In genomic region chr4:17614416-17615299, GRCh38 we compare ENCODE assay signal across 1 cellular context.
A peak's percentile ranks its signal among the peaks of the same experiment; 100 is the strongest.
TF ChIP-seq lines count a peak whose summit lies in the region.

TSS of gene MED28 (plus strand) at chr4:17614641. CDS start at chr4:17614655, 14 bp downstream.

TF ChIP-seq in GM12878, 131 proteins besides CTCF, POLR2A, EP300 and RAD21 (continued from another document and continues in another):
- TF ChIP-seq, protein P1, sequence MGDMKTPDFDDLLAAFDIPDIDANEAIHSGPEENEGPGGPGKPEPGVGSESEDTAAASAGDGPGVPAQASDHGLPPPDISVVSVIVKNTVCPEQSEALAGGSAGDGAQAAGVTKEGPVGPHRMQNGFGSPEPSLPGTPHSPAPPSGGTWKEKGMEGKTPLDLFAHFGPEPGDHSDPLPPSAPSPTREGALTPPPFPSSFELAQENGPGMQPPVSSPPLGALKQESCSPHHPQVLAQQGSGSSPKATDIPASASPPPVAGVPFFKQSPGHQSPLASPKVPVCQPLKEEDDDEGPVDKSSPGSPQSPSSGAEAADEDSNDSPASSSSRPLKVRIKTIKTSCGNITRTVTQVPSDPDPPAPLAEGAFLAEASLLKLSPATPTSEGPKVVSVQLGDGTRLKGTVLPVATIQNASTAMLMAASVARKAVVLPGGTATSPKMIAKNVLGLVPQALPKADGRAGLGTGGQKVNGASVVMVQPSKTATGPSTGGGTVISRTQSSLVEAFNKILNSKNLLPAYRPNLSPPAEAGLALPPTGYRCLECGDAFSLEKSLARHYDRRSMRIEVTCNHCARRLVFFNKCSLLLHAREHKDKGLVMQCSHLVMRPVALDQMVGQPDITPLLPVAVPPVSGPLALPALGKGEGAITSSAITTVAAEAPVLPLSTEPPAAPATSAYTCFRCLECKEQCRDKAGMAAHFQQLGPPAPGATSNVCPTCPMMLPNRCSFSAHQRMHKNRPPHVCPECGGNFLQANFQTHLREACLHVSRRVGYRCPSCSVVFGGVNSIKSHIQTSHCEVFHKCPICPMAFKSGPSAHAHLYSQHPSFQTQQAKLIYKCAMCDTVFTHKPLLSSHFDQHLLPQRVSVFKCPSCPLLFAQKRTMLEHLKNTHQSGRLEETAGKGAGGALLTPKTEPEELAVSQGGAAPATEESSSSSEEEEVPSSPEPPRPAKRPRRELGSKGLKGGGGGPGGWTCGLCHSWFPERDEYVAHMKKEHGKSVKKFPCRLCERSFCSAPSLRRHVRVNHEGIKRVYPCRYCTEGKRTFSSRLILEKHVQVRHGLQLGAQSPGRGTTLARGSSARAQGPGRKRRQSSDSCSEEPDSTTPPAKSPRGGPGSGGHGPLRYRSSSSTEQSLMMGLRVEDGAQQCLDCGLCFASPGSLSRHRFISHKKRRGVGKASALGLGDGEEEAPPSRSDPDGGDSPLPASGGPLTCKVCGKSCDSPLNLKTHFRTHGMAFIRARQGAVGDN (IDR thresholded peaks at IDR 0.05), result no peak
- peak; percentile 99 for TF ChIP-seq YY1 (IDR thresholded peaks at IDR 0.05; ENCODE audit: low read depth, low read length)
- TF ChIP-seq, protein P2, sequence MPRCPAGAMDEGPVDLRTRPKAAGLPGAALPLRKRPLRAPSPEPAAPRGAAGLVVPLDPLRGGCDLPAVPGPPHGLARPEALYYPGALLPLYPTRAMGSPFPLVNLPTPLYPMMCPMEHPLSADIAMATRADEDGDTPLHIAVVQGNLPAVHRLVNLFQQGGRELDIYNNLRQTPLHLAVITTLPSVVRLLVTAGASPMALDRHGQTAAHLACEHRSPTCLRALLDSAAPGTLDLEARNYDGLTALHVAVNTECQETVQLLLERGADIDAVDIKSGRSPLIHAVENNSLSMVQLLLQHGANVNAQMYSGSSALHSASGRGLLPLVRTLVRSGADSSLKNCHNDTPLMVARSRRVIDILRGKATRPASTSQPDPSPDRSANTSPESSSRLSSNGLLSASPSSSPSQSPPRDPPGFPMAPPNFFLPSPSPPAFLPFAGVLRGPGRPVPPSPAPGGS (IDR thresholded peaks at IDR 0.05; ENCODE audit: borderline replicate concordance, insufficient read depth, low read depth, low read length, poor library complexity, severe bottlenecking), result no peak
- TF ChIP-seq, protein P3, sequence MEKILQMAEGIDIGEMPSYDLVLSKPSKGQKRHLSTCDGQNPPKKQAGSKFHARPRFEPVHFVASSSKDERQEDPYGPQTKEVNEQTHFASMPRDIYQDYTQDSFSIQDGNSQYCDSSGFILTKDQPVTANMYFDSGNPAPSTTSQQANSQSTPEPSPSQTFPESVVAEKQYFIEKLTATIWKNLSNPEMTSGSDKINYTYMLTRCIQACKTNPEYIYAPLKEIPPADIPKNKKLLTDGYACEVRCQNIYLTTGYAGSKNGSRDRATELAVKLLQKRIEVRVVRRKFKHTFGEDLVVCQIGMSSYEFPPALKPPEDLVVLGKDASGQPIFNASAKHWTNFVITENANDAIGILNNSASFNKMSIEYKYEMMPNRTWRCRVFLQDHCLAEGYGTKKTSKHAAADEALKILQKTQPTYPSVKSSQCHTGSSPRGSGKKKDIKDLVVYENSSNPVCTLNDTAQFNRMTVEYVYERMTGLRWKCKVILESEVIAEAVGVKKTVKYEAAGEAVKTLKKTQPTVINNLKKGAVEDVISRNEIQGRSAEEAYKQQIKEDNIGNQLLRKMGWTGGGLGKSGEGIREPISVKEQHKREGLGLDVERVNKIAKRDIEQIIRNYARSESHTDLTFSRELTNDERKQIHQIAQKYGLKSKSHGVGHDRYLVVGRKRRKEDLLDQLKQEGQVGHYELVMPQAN (conservative IDR thresholded peaks at IDR 0.05), result peak; percentile 76
- TF ChIP-seq CEBPB (IDR thresholded peaks at IDR 0.05; ENCODE audit: borderline replicate concordance in 1 of 2, low read depth in 2 of 2, low read length in 2 of 2), result peak in 1 of 2 experiments; percentile 49; a peak in 1 of 4 replicates
- peak; percentile 41 for TF ChIP-seq NR2C1 (IDR thresholded peaks at IDR 0.05)
- TF ChIP-seq HDAC6 (IDR thresholded peaks at IDR 0.05; ENCODE audit: unreplicated experiment), result no peak
- peak in 1 of 2 experiments; percentile 61; a peak in 1 of 3 replicates for TF ChIP-seq EGR1 (IDR thresholded peaks at IDR 0.05; ENCODE audit: borderline replicate concordance in 1 of 2, low read depth in 2 of 2, low read length in 2 of 2)
- no peak for TF ChIP-seq E2F8 (IDR thresholded peaks at IDR 0.05; ENCODE audit: low read depth, partially characterized antibody)
- peak; percentile 61; the same call in 1 of the 2 replicates for TF ChIP-seq NFIC (IDR thresholded peaks at IDR 0.05; ENCODE audit: low read depth, low read length)
- no peak for TF ChIP-seq CHD2 (IDR thresholded peaks at IDR 0.05; ENCODE audit: borderline replicate concordance, low read depth, low read length)
- peak; percentile 95 for TF ChIP-seq TAF1 (IDR thresholded peaks at IDR 0.05; ENCODE audit: borderline replicate concordance, low read depth, low read length)
- no peak for TF ChIP-seq CREM (IDR thresholded peaks at IDR 0.05; ENCODE audit: low read depth)
- TF ChIP-seq, protein P4, sequence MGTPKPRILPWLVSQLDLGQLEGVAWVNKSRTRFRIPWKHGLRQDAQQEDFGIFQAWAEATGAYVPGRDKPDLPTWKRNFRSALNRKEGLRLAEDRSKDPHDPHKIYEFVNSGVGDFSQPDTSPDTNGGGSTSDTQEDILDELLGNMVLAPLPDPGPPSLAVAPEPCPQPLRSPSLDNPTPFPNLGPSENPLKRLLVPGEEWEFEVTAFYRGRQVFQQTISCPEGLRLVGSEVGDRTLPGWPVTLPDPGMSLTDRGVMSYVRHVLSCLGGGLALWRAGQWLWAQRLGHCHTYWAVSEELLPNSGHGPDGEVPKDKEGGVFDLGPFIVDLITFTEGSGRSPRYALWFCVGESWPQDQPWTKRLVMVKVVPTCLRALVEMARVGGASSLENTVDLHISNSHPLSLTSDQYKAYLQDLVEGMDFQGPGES (IDR thresholded peaks at IDR 0.05), result no peak
- TF ChIP-seq FOS (IDR thresholded peaks at IDR 0.05; ENCODE audit: borderline replicate concordance, extremely low read depth, insufficient read length), result peak; percentile 24
- TF ChIP-seq E2F4 (IDR thresholded peaks at IDR 0.05; ENCODE audit: low read depth, low read length), result no peak
- peak; percentile 93 for TF ChIP-seq SIN3A (IDR thresholded peaks at IDR 0.05; ENCODE audit: low read depth, low read length)
- TF ChIP-seq ZBTB4 (CRISPR knock-in tag; IDR thresholded peaks at IDR 0.05), result peak; percentile 92
- TF ChIP-seq PBX3 (IDR thresholded peaks at IDR 0.05; ENCODE audit: insufficient replicate concordance, low read depth, low read length), result no peak
- peak; percentile 59 for TF ChIP-seq FOXK2 (IDR thresholded peaks at IDR 0.05)
- no peak; the same call in 1 of the 2 replicates for TF ChIP-seq ATF7 (IDR thresholded peaks at IDR 0.05; ENCODE audit: low read depth)
- peak; percentile 67; the same call in 1 of the 2 replicates for TF ChIP-seq IKZF1 (conservative IDR thresholded peaks at IDR 0.05)
- TF ChIP-seq FOXM1 (IDR thresholded peaks at IDR 0.05; ENCODE audit: low read depth, low read length), result no peak
- peak; percentile 33; the same call in 1 of the 2 replicates for TF ChIP-seq TCF12 (IDR thresholded peaks at IDR 0.05; ENCODE audit: low read depth, low read length)
- no peak for TF ChIP-seq SUPT20H (IDR thresholded peaks at IDR 0.05; ENCODE audit: borderline replicate concordance, control insufficient read depth, low read depth, low read length)
- no peak for TF ChIP-seq CHD1 (IDR thresholded peaks at IDR 0.05; ENCODE audit: low read depth, low read length)
- 0 out of 2 replicates have a peak, but pooled peaks have one; percentile 55 for TF ChIP-seq SMAD5 (IDR thresholded peaks at IDR 0.05; ENCODE audit: low read depth)
- no peak for TF ChIP-seq KDM1A (IDR thresholded peaks at IDR 0.05; ENCODE audit: borderline replicate concordance)
- TF ChIP-seq SIX5 (IDR thresholded peaks at IDR 0.05; ENCODE audit: low read depth, low read length, severe bottlenecking), result peak; percentile 17
- no peak for TF ChIP-seq BMI1 (IDR thresholded peaks at IDR 0.05; ENCODE audit: borderline replicate concordance)
- no peak for TF ChIP-seq WRNIP1 (IDR thresholded peaks at IDR 0.05; ENCODE audit: borderline replicate concordance, low read depth, low read length)
- TF ChIP-seq GABPA (IDR thresholded peaks at IDR 0.05; ENCODE audit: low read depth), result no peak
- no peak for TF ChIP-seq EED (IDR thresholded peaks at IDR 0.05; ENCODE audit: low read depth)
- no peak for TF ChIP-seq ZBED1 (IDR thresholded peaks at IDR 0.05; ENCODE audit: borderline replicate concordance)
- TF ChIP-seq POU2F2 (IDR thresholded peaks at IDR 0.05; ENCODE audit: borderline replicate concordance, low read depth, low read length), result peak; percentile 78; the same call in 1 of the 3 replicates
- TF ChIP-seq SP1 (IDR thresholded peaks at IDR 0.05; ENCODE audit: low read depth, low read length), result peak; percentile 19
- TF ChIP-seq BACH1 (IDR thresholded peaks at IDR 0.05; ENCODE audit: borderline replicate concordance), result no peak; the same call in 1 of the 2 replicates
- peak; percentile 86 for TF ChIP-seq POLR2AphosphoS2 (IDR thresholded peaks at IDR 0.05; ENCODE audit: low read depth, low read length)
- no peak for TF ChIP-seq ZNF24 (IDR thresholded peaks at IDR 0.05)
- TF ChIP-seq NRF1 (conservative IDR thresholded peaks at IDR 0.05; ENCODE audit: low read depth, low read length), result peak; percentile 63
- peak; percentile 98 for TF ChIP-seq BHLHE40 (IDR thresholded peaks at IDR 0.05; ENCODE audit: borderline replicate concordance in 1 of 2, low read depth in 2 of 2, low read length in 1 of 2)
